1 cellular context compared by ENCODE assay signal in genomic region chr19:48717059-48717395, GRCh38.
TF ChIP-seq lines count a peak whose summit lies in the region.

No MANE protein-coding gene starts in this region.

TF ChIP-seq in SK-N-SH treated with all-trans-retinoic acid at 6 μM for 48 hours, 23 proteins besides CTCF, POLR2A, EP300 and RAD21 (continued from another document):
- TF ChIP-seq, protein P1, sequence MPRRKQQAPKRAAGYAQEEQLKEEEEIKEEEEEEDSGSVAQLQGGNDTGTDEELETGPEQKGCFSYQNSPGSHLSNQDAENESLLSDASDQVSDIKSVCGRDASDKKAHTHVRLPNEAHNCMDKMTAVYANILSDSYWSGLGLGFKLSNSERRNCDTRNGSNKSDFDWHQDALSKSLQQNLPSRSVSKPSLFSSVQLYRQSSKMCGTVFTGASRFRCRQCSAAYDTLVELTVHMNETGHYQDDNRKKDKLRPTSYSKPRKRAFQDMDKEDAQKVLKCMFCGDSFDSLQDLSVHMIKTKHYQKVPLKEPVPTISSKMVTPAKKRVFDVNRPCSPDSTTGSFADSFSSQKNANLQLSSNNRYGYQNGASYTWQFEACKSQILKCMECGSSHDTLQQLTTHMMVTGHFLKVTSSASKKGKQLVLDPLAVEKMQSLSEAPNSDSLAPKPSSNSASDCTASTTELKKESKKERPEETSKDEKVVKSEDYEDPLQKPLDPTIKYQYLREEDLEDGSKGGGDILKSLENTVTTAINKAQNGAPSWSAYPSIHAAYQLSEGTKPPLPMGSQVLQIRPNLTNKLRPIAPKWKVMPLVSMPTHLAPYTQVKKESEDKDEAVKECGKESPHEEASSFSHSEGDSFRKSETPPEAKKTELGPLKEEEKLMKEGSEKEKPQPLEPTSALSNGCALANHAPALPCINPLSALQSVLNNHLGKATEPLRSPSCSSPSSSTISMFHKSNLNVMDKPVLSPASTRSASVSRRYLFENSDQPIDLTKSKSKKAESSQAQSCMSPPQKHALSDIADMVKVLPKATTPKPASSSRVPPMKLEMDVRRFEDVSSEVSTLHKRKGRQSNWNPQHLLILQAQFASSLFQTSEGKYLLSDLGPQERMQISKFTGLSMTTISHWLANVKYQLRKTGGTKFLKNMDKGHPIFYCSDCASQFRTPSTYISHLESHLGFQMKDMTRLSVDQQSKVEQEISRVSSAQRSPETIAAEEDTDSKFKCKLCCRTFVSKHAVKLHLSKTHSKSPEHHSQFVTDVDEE (CRISPR knock-in tag; IDR thresholded peaks at IDR 0.05) = no peak
- TF ChIP-seq TCF4 (CRISPR knock-in tag; IDR thresholded peaks at IDR 0.05; ENCODE audit: borderline replicate concordance) (no peak), ZNF70 (CRISPR knock-in tag; IDR thresholded peaks at IDR 0.05) (no peak), ZFP30 (CRISPR knock-in tag; IDR thresholded peaks at IDR 0.05) (no peak)
